1 cellular context compared by ENCODE assay signal in genomic region chr9:32552172-32552872, GRCh38.
A peak's percentile ranks its signal among the peaks of the same experiment; 100 is the strongest.
TF ChIP-seq lines count a peak whose summit lies in the region.

Gene SMIM27 (plus strand): TSS chr9:32552327. CDS start chr9:32552435, 108 bp downstream.
Gene TOPORS (minus strand): TSS chr9:32552586. CDS start chr9:32552436, 150 bp downstream.

TF ChIP-seq in K562, 482 proteins besides CTCF, POLR2A, EP300 and RAD21 (continued from another document and continues in another):
- TF ChIP-seq TEAD4 (IDR thresholded peaks at IDR 0.05; ENCODE audit: low read length) (no peak), TEAD4 (CRISPR knock-in tag; IDR thresholded peaks at IDR 0.05; ENCODE audit: borderline replicate concordance) (no peak), ZNF449 (CRISPR knock-in tag; IDR thresholded peaks at IDR 0.05) (no peak), MECOM (CRISPR knock-in tag; IDR thresholded peaks at IDR 0.05) (no peak), SREBF2 (CRISPR knock-in tag; IDR thresholded peaks at IDR 0.05) (no peak), BHLHE40 (IDR thresholded peaks at IDR 0.05; ENCODE audit: low read length) (peak; percentile 76), BCLAF1 (IDR thresholded peaks at IDR 0.05; ENCODE audit: borderline replicate concordance in 1 of 2, control insufficient read depth in 1 of 2, low read depth in 2 of 2, low read length in 1 of 2) (no peak), ETV1 (tag; conservative IDR thresholded peaks at IDR 0.05; ENCODE audit: low read depth) (0 out of 2 replicates have a peak, but pooled peaks have one; percentile 44), ZNF589 (CRISPR knock-in tag; IDR thresholded peaks at IDR 0.05; ENCODE audit: low read depth) (0 out of 2 replicates have a peak, but pooled peaks have one; percentile 22), MNT (conservative IDR thresholded peaks at IDR 0.05) (peak; percentile 24 to 40; a peak in 2 of 4 replicates), TAF1 (IDR thresholded peaks at IDR 0.05; ENCODE audit: control insufficient read depth, extremely low read depth, insufficient read depth, low read length, severe bottlenecking) (peak; percentile 98), ZNF696 (CRISPR knock-in tag; conservative IDR thresholded peaks at IDR 0.05) (no peak), E2F6 (IDR thresholded peaks at IDR 0.05; ENCODE audit: borderline replicate concordance in 1 of 2, extremely low read depth in 1 of 2, insufficient read depth in 1 of 2, insufficient read length in 1 of 2, low read depth in 1 of 2, low read length in 1 of 2, poor library complexity in 1 of 2, severe bottlenecking in 1 of 2) (peak; percentile 28 to 73), SREBF1 (IDR thresholded peaks at IDR 0.05; ENCODE audit: borderline replicate concordance, low read depth, low read length) (0 out of 2 replicates have a peak, but pooled peaks have one; percentile 29), FIP1L1 (IDR thresholded peaks at IDR 0.05; ENCODE audit: low read depth, low read length, poor library complexity, severe bottlenecking) (no peak), FOXM1 (IDR thresholded peaks at IDR 0.05; ENCODE audit: low read depth) (no peak), FOXM1 (CRISPR knock-in tag; IDR thresholded peaks at IDR 0.05; ENCODE audit: low read depth) (no peak), CEBPB (tag; IDR thresholded peaks at IDR 0.05) (peak; percentile 83), KHSRP (IDR thresholded peaks at IDR 0.05) (no peak), SAFB2 (IDR thresholded peaks at IDR 0.05; ENCODE audit: borderline replicate concordance, low read depth, low read length, severe bottlenecking) (no peak), POLR3A (IDR thresholded peaks at IDR 0.05; ENCODE audit: borderline replicate concordance, extremely low read depth, insufficient read depth, insufficient read length) (no peak), CBFB (CRISPR knock-in tag; IDR thresholded peaks at IDR 0.05) (no peak), ZNF133 (CRISPR knock-in tag; IDR thresholded peaks at IDR 0.05) (no peak), HCFC1 (IDR thresholded peaks at IDR 0.05; ENCODE audit: low read depth, low read length) (peak; percentile 83), ZZZ3 (IDR thresholded peaks at IDR 0.05) (no peak), ELF4 (CRISPR knock-in tag; IDR thresholded peaks at IDR 0.05) (0 out of 2 replicates have a peak, but pooled peaks have one; percentile 8), POLR2G (IDR thresholded peaks at IDR 0.05; ENCODE audit: low read depth, low read length) (peak; percentile 90), PBX2 (CRISPR knock-in tag; IDR thresholded peaks at IDR 0.05; ENCODE audit: low read depth) (no peak), PBX2 (tag; conservative IDR thresholded peaks at IDR 0.05; ENCODE audit: low read depth) (no peak), PRDM10 (IDR thresholded peaks at IDR 0.05; ENCODE audit: partially characterized antibody) (no peak), ZNF282 (CRISPR knock-in tag; IDR thresholded peaks at IDR 0.05) (no peak), ZNF584 (CRISPR knock-in tag; IDR thresholded peaks at IDR 0.05; ENCODE audit: low read depth) (no peak), IRF2 (CRISPR knock-in tag; IDR thresholded peaks at IDR 0.05) (no peak), ZBTB34 (CRISPR knock-in tag; IDR thresholded peaks at IDR 0.05) (no peak), PHB (CRISPR knock-in tag; IDR thresholded peaks at IDR 0.05) (no peak), ZNF3 (CRISPR knock-in tag; IDR thresholded peaks at IDR 0.05) (no peak), ZBTB26 (CRISPR knock-in tag; IDR thresholded peaks at IDR 0.05) (no peak), GABPB1 (CRISPR knock-in tag; IDR thresholded peaks at IDR 0.05) (peak; percentile 74), ZNF511 (CRISPR knock-in tag; IDR thresholded peaks at IDR 0.05) (peak; percentile 78; the same call in 1 of the 2 replicates), ZNF740 (CRISPR knock-in tag; IDR thresholded peaks at IDR 0.05) (peak; percentile 70), ZNF740 (tag; IDR thresholded peaks at IDR 0.05) (peak in 1 of 2 experiments; percentile 78; a peak in 2 of 4 replicates), CBFA2T3 (IDR thresholded peaks at IDR 0.05) (no peak), MCM2 (IDR thresholded peaks at IDR 0.05; ENCODE audit: low read depth) (no peak), ELF2 (CRISPR knock-in tag; IDR thresholded peaks at IDR 0.05) (peak; percentile 98), ZNF57 (CRISPR knock-in tag; IDR thresholded peaks at IDR 0.05) (no peak), SP2 (IDR thresholded peaks at IDR 0.05; ENCODE audit: extremely low read depth, low read depth, low read length, poor library complexity, severe bottlenecking) (no peak), PRPF4 (IDR thresholded peaks at IDR 0.05; ENCODE audit: insufficient read depth, low read depth, low read length, poor library complexity, severe bottlenecking) (no peak), HLTF (IDR thresholded peaks at IDR 0.05) (no peak)
